ENCODE assay signal across 6 cellular contexts in the genomic region with DNA sequence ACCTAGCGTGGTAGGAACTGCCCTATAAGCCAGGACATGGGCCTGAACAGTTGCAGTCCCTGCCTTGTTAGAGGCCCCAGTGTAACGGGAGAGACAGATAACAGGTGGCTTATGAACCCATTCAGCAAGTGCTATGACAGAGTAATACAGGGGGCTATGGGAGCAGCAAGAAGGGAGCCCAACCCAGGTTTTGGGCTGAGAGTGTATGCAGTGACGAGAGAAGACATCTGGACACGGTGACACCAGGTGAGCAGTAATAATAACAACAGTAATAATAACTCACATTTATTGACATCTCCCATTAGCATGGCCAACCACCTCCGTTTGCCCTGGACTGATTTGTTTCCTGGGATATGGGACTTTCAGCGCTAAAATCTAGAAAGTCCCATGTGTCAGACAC.
"Had no signal": no experiment of that assay in that cellular context is flagged by ENCODE, and none has a peak within 500 bp of the region (broad histone marks: within the 10 kb centered on the region; RNA-seq: fewer than 3 reads in every experiment).

No MANE protein-coding gene starts in this region.

- H3K4me3 Mint-ChIP-seq: IgD-negative memory B cell had no signal

- ATAC-seq: HepG2, K562 had no signal

- DNase-seq: IMR-90, KBM-7 had no signal

- H3K27ac Mint-ChIP-seq: IgD-negative memory B cell had no signal

- H3K4me3 ChIP-seq: K562 had no signal

- H3K27me3 Mint-ChIP-seq: IgD-negative memory B cell had no signal

- H3K27ac ChIP-seq: HL-60 had no signal

- H3K4me1 Mint-ChIP-seq: IgD-negative memory B cell had no signal
